In genomic region chr11:1749020-1749758, GRCh38 we compare ENCODE assay signal across 1 cellular context.
TF ChIP-seq lines count a peak whose summit lies in the region.

No MANE protein-coding gene starts in this region.

TF ChIP-seq in H1, 55 proteins besides CTCF, POLR2A, EP300 and RAD21 (continued from another document):
- TF ChIP-seq SIN3A (conservative IDR thresholded peaks at IDR 0.05 in 1 of 2, IDR thresholded peaks at IDR 0.05 in 1 of 2; ENCODE audit: low read depth in 1 of 2, low read length in 2 of 2) (no peak), KDM4A (IDR thresholded peaks at IDR 0.05; ENCODE audit: low read depth, low read length, severe bottlenecking) (peak; percentile 20), SUZ12 (IDR thresholded peaks at IDR 0.05; ENCODE audit: low read length) (peak; percentile 66), MAX (IDR thresholded peaks at IDR 0.05) (no peak)
